Comparison of ENCODE assay signal across 15 cellular contexts in genomic region chr1:6030144-6030543, GRCh38. TPM values are rescaled to one million over a fixed set of nuclear protein-coding genes. Genes with fewer than 3 reads are reported as not detected.
DNase-seq lines count a peak whose midpoint lies in the region; ATAC-seq and TF ChIP-seq lines count a peak whose summit lies in the region.
"Had no signal": no experiment of that assay in that cellular context is flagged by ENCODE, and none has a peak within 500 bp of the region (broad histone marks: within the 10 kb centered on the region; RNA-seq: fewer than 3 reads in every experiment).

No MANE protein-coding gene starts in this region.

- H3K36me3 Mint-ChIP-seq in CD4-positive, alpha-beta T cell (ENCODE audit: low read depth) = peaks cover 54% of the 10 kb centered on the region
- peaks cover 76% of the 10 kb centered on the region for H3K36me3 Mint-ChIP-seq in activated CD4-positive, alpha-beta memory T cell treated with anti-CD3 and anti-CD28 coated beads, Interleukin-2, amount 10 ng/mL, durations not matched to agents 7 days and 5 days (ENCODE audit: low read depth)
- peaks cover 11% of the 10 kb centered on the region for H3K36me3 Mint-ChIP-seq in memory B cell

- H3K9ac ChIP-seq in BLaER1 = no peak overlapping the region

- intact Hi-C loops in CD4-positive, alpha-beta T cell (cut with DNase I, micrococcal nuclease) = no loop called here

- H3K27ac ChIP-seq in BLaER1 = peak overlapping the region; percentile 97
- no peak overlapping the region for H3K27ac ChIP-seq in CD4-positive, alpha-beta T cell (ENCODE audit: low read depth, low read length)
- H3K27ac ChIP-seq: SK-N-MC had no signal

- DNase-seq in CD4-positive, alpha-beta T cell = no peak
- DNase-seq in activated CD4-positive, alpha-beta memory T cell treated with anti-CD3 and anti-CD28 coated beads, Interleukin-2, amount 10 ng/mL, durations not matched to agents 7 days and 5 days = no peak
- DNase-seq in memory B cell (ENCODE audit: low spot score in 2 of 2) = no peak
- DNase-seq in iPS-NIHi7 (ENCODE audit: extremely low spot score) = no peak
- DNase-seq: activated CD4-positive, alpha-beta T cell treated with anti-CD3 and anti-CD28 coated beads, Interleukin-2, amount 50 U/mL, for 4 hours; activated gamma-delta T cell; AML-193; DMS53; islet precursor cell; NCI-H1436 treated with DMSO at 0.1 percent for 48 hours; stimulated activated CD4-positive, alpha-beta T cell treated with anti-CD3 and anti-CD28 coated beads, Interleukin-2, amount 100 ng/mL, for 24 hours had no signal

- peaks cover 98% of the 10 kb centered on the region for H3K4me1 ChIP-seq in BLaER1

- no peaks in the 10 kb centered on the region for H3K9me3 ChIP-seq in BLaER1
- H3K9me3 ChIP-seq in CD4-positive, alpha-beta T cell (ENCODE audit: control insufficient read depth, low read length) = no peaks in the 10 kb centered on the region

- no peak for ATAC-seq in CD4-positive, alpha-beta T cell (ENCODE audit: poor library complexity)
- ATAC-seq in memory B cell (ENCODE audit: low read depth) = no peak
- ATAC-seq in HG03280 (IDR thresholded peaks at IDR 0.05; ENCODE audit: unreplicated experiment) = no peak
- ATAC-seq in GM18909 (IDR thresholded peaks at IDR 0.05; ENCODE audit: poor library complexity, unreplicated experiment) = no peak

- peak overlapping the region; percentile 73; the same call in 1 of the 2 replicates for H3K4me3 ChIP-seq in BLaER1
- H3K4me3 ChIP-seq: SK-N-MC had no signal

- no peaks in the 10 kb centered on the region for H3K27me3 ChIP-seq in BLaER1
- H3K27me3 ChIP-seq in CD4-positive, alpha-beta T cell (ENCODE audit: control insufficient read depth, insufficient read depth, low read length) = no peaks in the 10 kb centered on the region

- H3K9me3 Mint-ChIP-seq in CD4-positive, alpha-beta T cell = no peaks in the 10 kb centered on the region
- H3K9me3 Mint-ChIP-seq in activated CD4-positive, alpha-beta memory T cell treated with anti-CD3 and anti-CD28 coated beads, Interleukin-2, amount 10 ng/mL, durations not matched to agents 7 days and 5 days = no peaks in the 10 kb centered on the region
- no peaks in the 10 kb centered on the region for H3K9me3 Mint-ChIP-seq in memory B cell

- H3K4me1 Mint-ChIP-seq in CD4-positive, alpha-beta T cell (ENCODE audit: low read depth) = peaks cover 76% of the 10 kb centered on the region
- H3K4me1 Mint-ChIP-seq in activated CD4-positive, alpha-beta memory T cell treated with anti-CD3 and anti-CD28 coated beads, Interleukin-2, amount 10 ng/mL, durations not matched to agents 7 days and 5 days = peaks cover 84% of the 10 kb centered on the region
- peaks cover 51% of the 10 kb centered on the region for H3K4me1 Mint-ChIP-seq in memory B cell

- peaks cover 43% of the 10 kb centered on the region for H3K36me3 ChIP-seq in BLaER1

- peak overlapping the region; percentile 25 for H3K27ac Mint-ChIP-seq in CD4-positive, alpha-beta T cell
- H3K27ac Mint-ChIP-seq in activated CD4-positive, alpha-beta memory T cell treated with anti-CD3 and anti-CD28 coated beads, Interleukin-2, amount 10 ng/mL, durations not matched to agents 7 days and 5 days = peak overlapping the region; percentile 99
- peak overlapping the region; percentile 40 for H3K27ac Mint-ChIP-seq in memory B cell

- peaks cover 68% of the 10 kb centered on the region for H4K20me1 ChIP-seq in BLaER1

- H3K4me3 Mint-ChIP-seq in CD4-positive, alpha-beta T cell = peak overlapping the region; percentile 22
- H3K4me3 Mint-ChIP-seq in activated CD4-positive, alpha-beta memory T cell treated with anti-CD3 and anti-CD28 coated beads, Interleukin-2, amount 10 ng/mL, durations not matched to agents 7 days and 5 days = peak overlapping the region; percentile 13
- peak overlapping the region; percentile 31 for H3K4me3 Mint-ChIP-seq in memory B cell

- POLR2A ChIA-PET in CD4-positive, alpha-beta T cell (lab: Charles Lee) = interaction anchor here (6.5 kb wide), 1 partner anchor 36 kb away, joined by 92 read pairs; the partner anchor contains the start of gene NPHP4
- POLR2A ChIA-PET in activated CD4-positive, alpha-beta memory T cell treated with anti-CD3 and anti-CD28 coated beads, Interleukin-2, amount 10 ng/mL, durations not matched to agents 7 days and 5 days (lab: Charles Lee) = interaction anchor here (1.2 to 10.8 kb wide), 2 partner anchors 14 to 37 kb away, joined by 4 to 136 read pairs; partner anchors contain the start of gene NPHP4

- H3K27me3 Mint-ChIP-seq in CD4-positive, alpha-beta T cell = no peaks in the 10 kb centered on the region
- no peaks in the 10 kb centered on the region for H3K27me3 Mint-ChIP-seq in activated CD4-positive, alpha-beta memory T cell treated with anti-CD3 and anti-CD28 coated beads, Interleukin-2, amount 10 ng/mL, durations not matched to agents 7 days and 5 days
- H3K27me3 Mint-ChIP-seq in memory B cell = no peaks in the 10 kb centered on the region

- peak overlapping the region; percentile 99 for H3K4me2 ChIP-seq in BLaER1

- CTCF ChIA-PET in CD4-positive, alpha-beta T cell (lab: Charles Lee) = no interaction called here
- CTCF ChIA-PET in activated CD4-positive, alpha-beta memory T cell treated with anti-CD3 and anti-CD28 coated beads, Interleukin-2, amount 10 ng/mL, durations not matched to agents 7 days and 5 days (lab: Charles Lee) = interaction anchor here (1.3 kb wide), 1 partner anchor 75 kb away, joined by 3 read pairs; no protein-coding TSS in a partner anchor

- no peak for TF ChIP-seq CTCF in CD4-positive, alpha-beta T cell (IDR thresholded peaks at IDR 0.05)

RNA-seq across cellular contexts. Expression of gene KCNAB2, which starts 15.5 kb away (rescaled TPM):
- 100 to 1,000 TPM; 147 to 155 TPM for total RNA-seq in CD4-positive, alpha-beta T cell
- total RNA-seq in activated CD4-positive, alpha-beta memory T cell treated with anti-CD3 and anti-CD28 coated beads, Interleukin-2, amount 10 ng/mL, durations not matched to agents 7 days and 5 days = 100 to 1,000 TPM; 284 to 286 TPM

RNA-seq across cellular contexts. Expression of gene NPHP4, which starts 37.9 kb away (rescaled TPM):
- total RNA-seq in CD4-positive, alpha-beta T cell = 1 to 10 TPM; 6.2 to 7.7 TPM
- 10 to 100 TPM; 18.1 to 19.1 TPM for total RNA-seq in activated CD4-positive, alpha-beta memory T cell treated with anti-CD3 and anti-CD28 coated beads, Interleukin-2, amount 10 ng/mL, durations not matched to agents 7 days and 5 days

Comparison
In these comparisons a context has a peak if more than half of its experiments do, and no peak if none do; other contexts are left out.
1. H3K27ac Mint-ChIP-seq: peak in every context shown above with its lines; median percentile 99 in activated CD4-positive, alpha-beta memory T cell treated with anti-CD3 and anti-CD28 coated beads, Interleukin-2, amount 10 ng/mL, durations not matched to agents 7 days and 5 days; 40 in memory B cell; 25 in CD4-positive, alpha-beta T cell.